Comparison of ENCODE assay signal across 11 cellular contexts in genomic region chr22:26259510-26259909, GRCh38.
DNase-seq lines count a peak whose midpoint lies in the region; ATAC-seq and TF ChIP-seq lines count a peak whose summit lies in the region.
"Had no signal": no experiment of that assay in that cellular context is flagged by ENCODE, and none has a peak within 500 bp of the region (broad histone marks: within the 10 kb centered on the region; RNA-seq: fewer than 3 reads in every experiment).

No MANE protein-coding gene starts in this region.

- no peaks in the 10 kb centered on the region for H3K4me1 Mint-ChIP-seq in stimulated activated naive CD8-positive, alpha-beta T cell treated with anti-CD3 and anti-CD28 coated beads, Interleukin-15, amount 100 ng/mL, for 72 hours
- H3K4me1 Mint-ChIP-seq: activated naive CD4-positive, alpha-beta T cell treated with anti-CD3 and anti-CD28 coated beads, Interleukin-2, amount 50 U/mL, for 24 hours had no signal

- no peak overlapping the region for H3K4me3 Mint-ChIP-seq in stimulated activated naive CD8-positive, alpha-beta T cell treated with anti-CD3 and anti-CD28 coated beads, Interleukin-15, amount 100 ng/mL, for 72 hours
- H3K4me3 Mint-ChIP-seq: activated naive CD4-positive, alpha-beta T cell treated with anti-CD3 and anti-CD28 coated beads, Interleukin-2, amount 50 U/mL, for 24 hours had no signal

- TF ChIP-seq CTCF in PC-3 (conservative IDR thresholded peaks at IDR 0.05; ENCODE audit: low read depth, low read length) = no peak
- TF ChIP-seq CTCF in fibroblast of pulmonary artery (IDR thresholded peaks at IDR 0.05; ENCODE audit: low read length, missing control alignments) = no peak
- TF ChIP-seq CTCF in Peyer's patch (IDR thresholded peaks at IDR 0.05) = no peak

- no peaks in the 10 kb centered on the region for H4K20me1 ChIP-seq in PC-3 (ENCODE audit: low read length)

- no peak overlapping the region for H3K4me2 ChIP-seq in PC-3 (ENCODE audit: low read length)

- no peaks in the 10 kb centered on the region for H3F3A ChIP-seq in PC-3 (ENCODE audit: low read length, unreplicated experiment)

- no peak overlapping the region for H2AFZ ChIP-seq in PC-3 (ENCODE audit: low read length)

- H3K4me3 ChIP-seq in PC-3 (ENCODE audit: low read length) (no peak overlapping the region), fibroblast of pulmonary artery (replicated peaks; ENCODE audit: low read depth, low read length) (no peak overlapping the region), Peyer's patch (no peak overlapping the region)
- no peak overlapping the region for H3K4me3 ChIP-seq in effector memory CD4-positive, alpha-beta T cell (ENCODE audit: insufficient read depth, low read depth, low read length, poor library complexity, severe bottlenecking)

- TF ChIP-seq POLR2A in Peyer's patch (IDR thresholded peaks at IDR 0.05) = no peak

- POLR2A ChIA-PET in PC-3 (lab: Charles Lee; ENCODE audit: unreplicated experiment) = no interaction called here

- BruUV-seq in PC-3 (replicated peaks; lab: Mats Ljungman, UMichigan) = no TSS peak

- H3K27me3 ChIP-seq in PC-3 (ENCODE audit: low read length) (no peaks in the 10 kb centered on the region), Peyer's patch (no peaks in the 10 kb centered on the region)
- peaks cover 2% of the 10 kb centered on the region for H3K27me3 ChIP-seq in effector memory CD4-positive, alpha-beta T cell (replicated peaks; ENCODE audit: control insufficient read depth, insufficient read depth, low read length, poor library complexity, severe bottlenecking)

- peak; percentile 14 for DNase-seq in stimulated activated naive CD8-positive, alpha-beta T cell treated with anti-CD3 and anti-CD28 coated beads, Interleukin-15, Interleukin-2, amounts not matched to agents 100 U/mL and 50 U/mL, for 24 hours
- DNase-seq in stimulated activated naive CD8-positive, alpha-beta T cell treated with anti-CD3 and anti-CD28 coated beads, Interleukin-15, amount 100 ng/mL, for 72 hours = no peak
- DNase-seq in PC-3 (peak; percentile 20), fibroblast of pulmonary artery (ENCODE audit: low read depth) (peak; percentile 10), cerebellum (ENCODE audit: low spot score) (no peak), Peyer's patch (no peak)
- DNase-seq in effector memory CD4-positive, alpha-beta T cell = no peak
- DNase-seq: SW 1271 had no signal

- ATAC-seq in stimulated activated naive CD8-positive, alpha-beta T cell treated with anti-CD3 and anti-CD28 coated beads, Interleukin-15, Interleukin-2, amounts not matched to agents 100 U/mL and 50 U/mL, for 24 hours = no peak
- ATAC-seq in stimulated activated naive CD8-positive, alpha-beta T cell treated with anti-CD3 and anti-CD28 coated beads, Interleukin-15, amount 100 ng/mL, for 72 hours = no peak
- ATAC-seq in PC-3 = no peak
- no peak for ATAC-seq in HG03175 (IDR thresholded peaks at IDR 0.05; ENCODE audit: unreplicated experiment)
- ATAC-seq: sciatic nerve had no signal

- H3K27me3 Mint-ChIP-seq in stimulated activated naive CD8-positive, alpha-beta T cell treated with anti-CD3 and anti-CD28 coated beads, Interleukin-15, amount 100 ng/mL, for 72 hours = peaks cover 44% of the 10 kb centered on the region

- H3K27ac ChIP-seq in PC-3 (ENCODE audit: low read length) = no peak overlapping the region
- no peak overlapping the region for H3K27ac ChIP-seq in Peyer's patch
- no peak overlapping the region for H3K27ac ChIP-seq in effector memory CD4-positive, alpha-beta T cell (ENCODE audit: insufficient read depth, low read length, poor library complexity, severe bottlenecking)

- intact Hi-C loops in PC-3 (cut with micrococcal nuclease) = no loop called here

- H3K36me3 ChIP-seq in PC-3 (ENCODE audit: low read depth, low read length) (no peaks in the 10 kb centered on the region), Peyer's patch (no peaks in the 10 kb centered on the region)
- H3K36me3 ChIP-seq in effector memory CD4-positive, alpha-beta T cell (ENCODE audit: control insufficient read depth, insufficient read depth, low read length) = no peaks in the 10 kb centered on the region

- CTCF ChIA-PET in PC-3 (lab: Charles Lee) = no interaction called here

- H3K9ac ChIP-seq in PC-3 (ENCODE audit: low read length) = no peak overlapping the region

- no peaks in the 10 kb centered on the region for H3K9me3 ChIP-seq in PC-3 (ENCODE audit: low read length)
- no peaks in the 10 kb centered on the region for H3K9me3 ChIP-seq in Peyer's patch
- no peaks in the 10 kb centered on the region for H3K9me3 ChIP-seq in effector memory CD4-positive, alpha-beta T cell (ENCODE audit: control insufficient read depth, low read length)

- no peaks in the 10 kb centered on the region for H3K9me3 Mint-ChIP-seq in stimulated activated naive CD8-positive, alpha-beta T cell treated with anti-CD3 and anti-CD28 coated beads, Interleukin-15, amount 100 ng/mL, for 72 hours

- H3K9me2 ChIP-seq in PC-3 (replicated peaks; ENCODE audit: low read length) = no peaks in the 10 kb centered on the region

- no peaks in the 10 kb centered on the region for H3K79me2 ChIP-seq in PC-3 (ENCODE audit: low read length)

- H3K27ac Mint-ChIP-seq in stimulated activated naive CD8-positive, alpha-beta T cell treated with anti-CD3 and anti-CD28 coated beads, Interleukin-15, amount 100 ng/mL, for 72 hours = no peak overlapping the region

- H3K4me1 ChIP-seq in PC-3 (ENCODE audit: insufficient read depth, low read length) = no peaks in the 10 kb centered on the region
- no peaks in the 10 kb centered on the region for H3K4me1 ChIP-seq in Peyer's patch
- H3K4me1 ChIP-seq in effector memory CD4-positive, alpha-beta T cell (ENCODE audit: control insufficient read depth, insufficient read depth, low read length, poor library complexity, severe bottlenecking) = no peaks in the 10 kb centered on the region

Comparison
In these comparisons a context has a peak if more than half of its experiments do, and no peak if none do; other contexts are left out.
1. DNase-seq: peak in stimulated activated naive CD8-positive, alpha-beta T cell treated with anti-CD3 and anti-CD28 coated beads, Interleukin-15, Interleukin-2, amounts not matched to agents 100 U/mL and 50 U/mL, for 24 hours (single experiment), PC-3 (single experiment) and fibroblast of pulmonary artery (single experiment); none in stimulated activated naive CD8-positive, alpha-beta T cell treated with anti-CD3 and anti-CD28 coated beads, Interleukin-15, amount 100 ng/mL, for 72 hours (0 of 2), cerebellum (single experiment), Peyer's patch (0 of 3) and effector memory CD4-positive, alpha-beta T cell (0 of 3).